In the genomic region with DNA sequence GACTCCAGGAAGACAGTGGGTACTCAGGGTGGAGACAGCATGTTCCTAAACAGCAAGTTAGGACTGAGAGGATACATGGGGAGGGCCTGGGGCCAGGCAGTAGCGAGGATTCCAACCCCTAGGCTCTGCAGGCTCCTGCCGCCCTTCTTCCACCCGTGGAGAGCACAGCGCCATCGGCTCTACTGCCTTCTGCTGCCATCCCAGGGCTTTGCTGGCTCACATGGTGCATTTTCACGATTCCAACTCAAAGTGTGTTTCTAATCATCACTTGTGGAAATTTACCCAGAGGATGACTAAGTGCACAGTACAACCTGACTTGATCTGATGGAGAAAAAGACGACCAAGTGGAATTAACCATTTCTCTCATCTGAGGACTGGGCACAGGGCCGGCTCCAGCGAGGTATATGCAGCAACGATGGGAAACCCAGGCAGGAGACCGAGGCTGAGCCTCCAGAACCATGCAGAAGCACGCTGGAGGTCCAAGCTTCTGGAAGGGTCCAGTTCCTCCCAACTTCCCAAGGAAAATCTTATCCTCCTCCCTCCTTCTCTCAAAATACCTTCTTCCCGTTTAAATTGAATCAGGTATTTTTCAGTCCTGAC, we compare ENCODE assay signal across 20 cellular contexts.
DNase-seq lines count a peak whose midpoint lies in the region; ATAC-seq and TF ChIP-seq lines count a peak whose summit lies in the region.
"Had no signal": no experiment of that assay in that cellular context is flagged by ENCODE, and none has a peak within 500 bp of the region (broad histone marks: within the 10 kb centered on the region; RNA-seq: fewer than 3 reads in every experiment).

No MANE protein-coding gene starts in this region.

- H3K23ac ChIP-seq in IMR-90 (ENCODE audit: low read depth, low read length), result no peak overlapping the region

- H2BK20ac ChIP-seq in IMR-90 (ENCODE audit: low read depth, low read length), result no peak overlapping the region

- no peak overlapping the region for H2AFZ ChIP-seq in IMR-90 (replicated peaks; ENCODE audit: low read length, poor library complexity)

- H3K56ac ChIP-seq in IMR-90 (ENCODE audit: extremely low read depth, insufficient read depth, low read length), result no peak overlapping the region

- no peak overlapping the region for H3K14ac ChIP-seq in IMR-90 (replicated peaks; ENCODE audit: low read depth, low read length)

- POLR2A ChIA-PET in IMR-90 (lab: Charles Lee; ENCODE audit: unreplicated experiment), result no interaction called here

- intact Hi-C loops in IMR-90 (cut with micrococcal nuclease) (no loop called here), sciatic nerve (cut with DNase I) (no loop called here)

- no TSS peak for BruUV-seq in IMR-90 (replicated peaks; lab: Mats Ljungman, UMichigan)

- WGBS in IMR-90 (ENCODE audit: extremely low coverage in 2 of 2, insufficient read length in 1 of 2), 2 experiments, result 95% methylated on average over 6 of the region's 13 CpGs; no CpG with 5 or more reads in 1 of the 2 experiments

- no peak overlapping the region for H4K91ac ChIP-seq in IMR-90 (ENCODE audit: insufficient read depth, low read depth, low read length)

- peaks cover 0 to 86% (median 61%) of the 10 kb centered on the region in 11 experiments; a peak in 17 of 22 replicates for H4K20me1 ChIP-seq in BLaER1 treated with 17β-estradiol and CSF1 and Interleukin-3, amounts not matched to agents 10 nM and 100 nM
- no peaks in the 10 kb centered on the region for H4K20me1 ChIP-seq in IMR-90 (ENCODE audit: insufficient read depth, low read length)

- H2BK15ac ChIP-seq in IMR-90 (ENCODE audit: low read depth, low read length), result no peak overlapping the region

- TF ChIP-seq RAD21 in IMR-90 (IDR thresholded peaks at IDR 0.05; ENCODE audit: low read length), result no peak

- in situ Hi-C loops in IMR-90 (cut with MboI; ENCODE audit: low sequenced_read_pairs), result no loop called here

- no peak for TF ChIP-seq POLR2A in IMR-90 (IDR thresholded peaks at IDR 0.05; ENCODE audit: low read depth, low read length)

- no peak overlapping the region for H3K4me3 ChIP-seq in BLaER1 treated with 17β-estradiol and CSF1 and Interleukin-3, amounts not matched to agents 10 nM and 100 nM
- no peak overlapping the region for H3K4me3 ChIP-seq in IMR-90 (ENCODE audit: insufficient read depth, low read depth, low read length)
- H3K4me3 ChIP-seq: GM12878, heart left ventricle, left ventricle myocardium inferior, pancreas had no signal

- no peak overlapping the region; the same call in 1 of the 2 replicates for H3K4ac ChIP-seq in IMR-90 (ENCODE audit: low read depth, low read length)

- no peaks in the 10 kb centered on the region for H3K9me3 ChIP-seq in BLaER1 treated with 17β-estradiol and CSF1 and Interleukin-3, amounts not matched to agents 10 nM and 100 nM (replicated peaks in 1 of 11)
- no peaks in the 10 kb centered on the region for H3K9me3 ChIP-seq in IMR-90 (ENCODE audit: control insufficient read depth, insufficient read depth, low read length)
- H3K9me3 ChIP-seq: heart left ventricle, left ventricle myocardium inferior, pancreas had no signal

- peaks cover 26% of the 10 kb centered on the region for H3K9me1 ChIP-seq in IMR-90 (ENCODE audit: insufficient read depth, low read length)

- H4K8ac ChIP-seq in IMR-90 (ENCODE audit: low read depth in 2 of 2, low read length in 2 of 2), result no peak overlapping the region

- no peak overlapping the region for H2AK9ac ChIP-seq in IMR-90 (replicated peaks; ENCODE audit: low read depth, low read length, poor library complexity)

- no peak for TF ChIP-seq CTCF in IMR-90 (conservative IDR thresholded peaks at IDR 0.05; ENCODE audit: low read depth, low read length)

- H3K36me3 ChIP-seq in BLaER1 treated with 17β-estradiol and CSF1 and Interleukin-3, amounts not matched to agents 10 nM and 100 nM, result peaks cover 13 to 91% (median 73%) of the 10 kb centered on the region in 11 experiments
- H3K36me3 ChIP-seq in IMR-90 (ENCODE audit: control insufficient read depth, insufficient read depth, low read length), result peaks cover 66% of the 10 kb centered on the region

- H4K5ac ChIP-seq in IMR-90 (ENCODE audit: low read depth, low read length), result no peak overlapping the region

- peaks cover 0 to 16% of the 10 kb centered on the region in 2 experiments; a peak in 2 of 4 replicates for H3K79me1 ChIP-seq in IMR-90 (ENCODE audit: low read depth in 1 of 2, low read length in 2 of 2)

- no peak overlapping the region for H3K18ac ChIP-seq in IMR-90 (ENCODE audit: low read depth, low read length)

- H3K27ac ChIP-seq in BLaER1 treated with 17β-estradiol and CSF1 and Interleukin-3, amounts not matched to agents 10 nM and 100 nM, result no peak overlapping the region
- H3K27ac ChIP-seq in IMR-90 (ENCODE audit: insufficient read depth, low read length), result no peak overlapping the region
- H3K27ac ChIP-seq: left ventricle myocardium inferior, pancreas, RWPE1, WERI-Rb-1 had no signal

- 0 out of 22 replicates have a peak, but pooled peaks cover 0 to 5% (median 0%) of the 10 kb centered on the region in 11 experiments for H3K27me3 ChIP-seq in BLaER1 treated with 17β-estradiol and CSF1 and Interleukin-3, amounts not matched to agents 10 nM and 100 nM
- H3K27me3 ChIP-seq in IMR-90 (ENCODE audit: control insufficient read depth, insufficient read depth, low read length), result no peaks in the 10 kb centered on the region
- H3K27me3 ChIP-seq: heart left ventricle, pancreas had no signal

- H2BK5ac ChIP-seq in IMR-90 (ENCODE audit: low read depth, low read length, poor library complexity, severe bottlenecking), result no peak overlapping the region

- ATAC-seq in IMR-90 (ENCODE audit: low read depth) (no peak), sciatic nerve (no peak), GM19395 (IDR thresholded peaks at IDR 0.05; ENCODE audit: unreplicated experiment) (no peak)
- ATAC-seq: GM12878, heart left ventricle, natural killer cell, pancreas had no signal

- no peak overlapping the region for H3K9ac ChIP-seq in BLaER1 treated with 17β-estradiol and CSF1 and Interleukin-3, amounts not matched to agents 10 nM and 100 nM
- no peak overlapping the region for H3K9ac ChIP-seq in IMR-90 (ENCODE audit: low read depth, low read length)

- H2AK5ac ChIP-seq in IMR-90 (ENCODE audit: low read depth, low read length), result 0 out of 2 replicates have a peak overlapping the region, but pooled peaks have one; percentile 3

- DNase-seq in IMR-90 (no peak), fibroblast of peridontal ligament (ENCODE audit: extremely low read depth) (peak; percentile 36), sciatic nerve (ENCODE audit: low spot score) (peak; percentile 35), OCI-M2 (lab: John Stamatoyannopoulos, UW; ENCODE audit: unreplicated experiment) (no peak), NCI-H82 (lab: John Stamatoyannopoulos, UW) (no peak)
- DNase-seq in stimulated activated CD4-positive, alpha-beta T cell treated with anti-CD3 and anti-CD28 coated beads, Interleukin-4, amount 100 ng/mL, for 4 hours, result no peak
- DNase-seq: cortex of kidney; left ventricle myocardium inferior; midbrain; natural killer cell; NCI-H2081 treated with DMSO at 0.1 percent for 48 hours; NCI-H510A; NK-92 treated with Interleukin-12 subunit alpha and Interleukin-12 subunit beta, amount 100 ng/mL, for 24 hours; pancreas; WERI-Rb-1 had no signal

- CTCF ChIA-PET in IMR-90 (lab: Yijun Ruan, JAX), result no interaction called here

- dilution Hi-C loops in IMR-90 (cut with HindIII; ENCODE audit: low sequenced_read_pairs, unreplicated experiment), result no loop called here

- peaks cover 27 to 99% (median 91%) of the 10 kb centered on the region in 10 experiments for H3K4me1 ChIP-seq in BLaER1 treated with 17β-estradiol and CSF1 and Interleukin-3, amounts not matched to agents 10 nM and 100 nM
- H3K4me1 ChIP-seq in IMR-90 (ENCODE audit: control insufficient read depth, insufficient read depth, low read length), result peaks cover 13% of the 10 kb centered on the region

- peak overlapping the region in 8 of 11 experiments; percentile 81 to 97 (median 86); a peak in 12 of 22 replicates for H3K4me2 ChIP-seq in BLaER1 treated with 17β-estradiol and CSF1 and Interleukin-3, amounts not matched to agents 10 nM and 100 nM
- H3K4me2 ChIP-seq in IMR-90 (ENCODE audit: low read depth, low read length), result no peak overlapping the region

- H2BK120ac ChIP-seq in IMR-90 (ENCODE audit: low read depth, low read length), result no peak overlapping the region

TF ChIP-seq in IMR-90, 13 proteins besides CTCF, POLR2A, EP300 and RAD21:
- TF ChIP-seq BHLHE40 (IDR thresholded peaks at IDR 0.05; ENCODE audit: low read depth, low read length) (no peak), MXI1 (IDR thresholded peaks at IDR 0.05; ENCODE audit: borderline replicate concordance, low read depth, low read length) (no peak), CHD1 (IDR thresholded peaks at IDR 0.05; ENCODE audit: low read depth, low read length) (no peak), CEBPB (IDR thresholded peaks at IDR 0.05; ENCODE audit: low read depth, low read length) (no peak), NFE2L2 (IDR thresholded peaks at IDR 0.05; ENCODE audit: low read depth, low read length) (no peak), FOS (IDR thresholded peaks at IDR 0.05; ENCODE audit: low read depth, low read length) (no peak), RCOR1 (IDR thresholded peaks at IDR 0.05; ENCODE audit: insufficient replicate concordance, low read length) (no peak), MAZ (IDR thresholded peaks at IDR 0.05; ENCODE audit: borderline replicate concordance, low read depth, low read length) (no peak), SMC3 (IDR thresholded peaks at IDR 0.05; ENCODE audit: low read depth, low read length) (no peak), RFX5 (IDR thresholded peaks at IDR 0.05; ENCODE audit: low read depth, low read length) (no peak), MAFK (IDR thresholded peaks at IDR 0.05; ENCODE audit: low read depth, low read length) (no peak)
- TF ChIP-seq, protein P1, sequence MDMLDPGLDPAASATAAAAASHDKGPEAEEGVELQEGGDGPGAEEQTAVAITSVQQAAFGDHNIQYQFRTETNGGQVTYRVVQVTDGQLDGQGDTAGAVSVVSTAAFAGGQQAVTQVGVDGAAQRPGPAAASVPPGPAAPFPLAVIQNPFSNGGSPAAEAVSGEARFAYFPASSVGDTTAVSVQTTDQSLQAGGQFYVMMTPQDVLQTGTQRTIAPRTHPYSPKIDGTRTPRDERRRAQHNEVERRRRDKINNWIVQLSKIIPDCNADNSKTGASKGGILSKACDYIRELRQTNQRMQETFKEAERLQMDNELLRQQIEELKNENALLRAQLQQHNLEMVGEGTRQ (IDR thresholded peaks at IDR 0.05; ENCODE audit: low read depth, low read length), result no peak
- TF ChIP-seq, protein P2, sequence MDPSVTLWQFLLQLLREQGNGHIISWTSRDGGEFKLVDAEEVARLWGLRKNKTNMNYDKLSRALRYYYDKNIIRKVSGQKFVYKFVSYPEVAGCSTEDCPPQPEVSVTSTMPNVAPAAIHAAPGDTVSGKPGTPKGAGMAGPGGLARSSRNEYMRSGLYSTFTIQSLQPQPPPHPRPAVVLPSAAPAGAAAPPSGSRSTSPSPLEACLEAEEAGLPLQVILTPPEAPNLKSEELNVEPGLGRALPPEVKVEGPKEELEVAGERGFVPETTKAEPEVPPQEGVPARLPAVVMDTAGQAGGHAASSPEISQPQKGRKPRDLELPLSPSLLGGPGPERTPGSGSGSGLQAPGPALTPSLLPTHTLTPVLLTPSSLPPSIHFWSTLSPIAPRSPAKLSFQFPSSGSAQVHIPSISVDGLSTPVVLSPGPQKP (IDR thresholded peaks at IDR 0.05; ENCODE audit: borderline replicate concordance, low read depth, low read length), result no peak
TF ChIP-seq in IMR-90: peak in this region for 0.

Comparison
In these comparisons a context has a peak if more than half of its experiments do, and no peak if none do; other contexts are left out.
1. DNase-seq: peak in fibroblast of peridontal ligament (single experiment) and sciatic nerve (single experiment); none in IMR-90 (single experiment), OCI-M2 (single experiment), NCI-H82 (single experiment) and stimulated activated CD4-positive, alpha-beta T cell treated with anti-CD3 and anti-CD28 coated beads, Interleukin-4, amount 100 ng/mL, for 4 hours (0 of 2).